In the genomic region with DNA sequence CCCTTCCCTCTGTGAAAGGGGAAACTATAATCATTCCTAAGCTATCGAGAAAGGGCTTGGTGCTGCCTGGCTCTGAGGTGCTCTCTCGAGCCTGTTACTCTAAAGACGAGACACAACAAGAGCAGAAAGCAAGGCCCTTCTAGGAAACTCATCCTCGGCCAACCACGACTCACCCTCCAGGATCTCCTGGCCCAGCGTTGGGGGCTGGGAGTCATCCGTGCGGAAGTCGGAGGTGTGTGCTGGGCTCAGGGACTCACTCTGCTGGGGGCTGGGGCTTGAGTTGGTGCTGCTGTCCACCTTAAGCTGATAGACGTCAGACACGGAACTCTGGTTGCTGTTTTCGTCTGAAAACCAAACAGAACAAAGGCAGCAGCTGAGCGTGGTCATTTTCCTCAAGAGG, we compare ENCODE assay signal across 17 cellular contexts. TPM values are rescaled to one million over a fixed set of nuclear protein-coding genes. Genes with fewer than 3 reads are reported as not detected.
DNase-seq lines count a peak whose midpoint lies in the region; ATAC-seq and TF ChIP-seq lines count a peak whose summit lies in the region.
"Had no signal": no experiment of that assay in that cellular context is flagged by ENCODE, and none has a peak within 500 bp of the region (broad histone marks: within the 10 kb centered on the region; RNA-seq: fewer than 3 reads in every experiment).

No MANE protein-coding gene starts in this region.

- H3K9me3 ChIP-seq in gastrocnemius medialis = no peaks in the 10 kb centered on the region
- H3K9me3 ChIP-seq: BLaER1 treated with 17β-estradiol and CSF1 and Interleukin-3, amounts not matched to agents 10 nM and 100 nM had no signal

- H3K27ac ChIP-seq in gastrocnemius medialis = no peak overlapping the region
- H3K27ac ChIP-seq: BLaER1 treated with 17β-estradiol and CSF1 and Interleukin-3, amounts not matched to agents 10 nM and 100 nM; HL-60 had no signal

- no peaks in the 10 kb centered on the region for H3K4me1 ChIP-seq in gastrocnemius medialis
- H3K4me1 ChIP-seq: BLaER1 treated with 17β-estradiol and CSF1 and Interleukin-3, amounts not matched to agents 10 nM and 100 nM had no signal

- H3K27me3 ChIP-seq in gastrocnemius medialis = no peaks in the 10 kb centered on the region
- H3K27me3 ChIP-seq: BLaER1 treated with 17β-estradiol and CSF1 and Interleukin-3, amounts not matched to agents 10 nM and 100 nM had no signal

- TF ChIP-seq POLR2A in gastrocnemius medialis (IDR thresholded peaks at IDR 0.05) = no peak

- H3K36me3 ChIP-seq in gastrocnemius medialis = peaks cover 0 to 92% of the 10 kb centered on the region in 2 donors

- in situ Hi-C loops in gastrocnemius medialis (cut with MboI; ENCODE audit: low sequenced_read_pairs in 4 of 4) = no loop called here

- peak; percentile 31 for DNase-seq in cardiac septum (ENCODE audit: low spot score)
- DNase-seq in left ventricle myocardium superior = no peak
- peak; percentile 26 for DNase-seq in glomerular visceral epithelial cell (ENCODE audit: extremely low spot score)
- DNase-seq in posterior vena cava (ENCODE audit: low spot score) = peak; percentile 25
- DNase-seq in ureter (ENCODE audit: low spot score) = no peak
- DNase-seq in gastrocnemius medialis = no peak
- DNase-seq: 8988T; Calu3; CD8-positive, alpha-beta T cell; DND-41; EL; HCEC 1CT had no signal

- no peak for TF ChIP-seq CTCF in gastrocnemius medialis (IDR thresholded peaks at IDR 0.05 in 4 of 5, conservative IDR thresholded peaks at IDR 0.05 in 1 of 5)

- H3K4me3 ChIP-seq in gastrocnemius medialis = no peak overlapping the region
- H3K4me3 ChIP-seq: BLaER1 treated with 17β-estradiol and CSF1 and Interleukin-3, amounts not matched to agents 10 nM and 100 nM; GM12878; GM23338 had no signal

- no peak for ATAC-seq in left ventricle myocardium superior
- no peak for ATAC-seq in GM18517 (IDR thresholded peaks at IDR 0.05; ENCODE audit: unreplicated experiment)
- ATAC-seq in gastrocnemius medialis = no peak
- ATAC-seq: CD8-positive, alpha-beta T cell; GM12878; GM23338 had no signal

- intact Hi-C loops in cardiac septum (cut with DNase I) = no loop called here
- intact Hi-C loops in left ventricle myocardium superior (cut with micrococcal nuclease) = no loop called here
- intact Hi-C loops in posterior vena cava (cut with DNase I) = no loop called here
- intact Hi-C loops in gastrocnemius medialis (cut with DNase I; ENCODE audit: low total_unique reads) = no loop called here

RNA-seq across cellular contexts. Expression of gene BAZ1B, which starts 17.6 kb away (rescaled TPM):
- total RNA-seq in cardiac septum = 45.7 TPM
- 44.6 TPM for total RNA-seq in left ventricle myocardium superior
- total RNA-seq in posterior vena cava = 10 to 100 TPM; 43.5 to 50.6 TPM
- 65.0 TPM for total RNA-seq in ureter
- total RNA-seq in gastrocnemius medialis = 10 to 100 TPM; 31.2 to 47.0 (median 42.0) TPM

RNA-seq across cellular contexts. Expression of gene BCL7B, which starts 17.8 kb away (rescaled TPM):
- total RNA-seq in cardiac septum = 68.9 TPM
- 80.7 TPM for total RNA-seq in left ventricle myocardium superior
- 10 to 100 TPM; 59.0 to 79.2 TPM for total RNA-seq in posterior vena cava
- 49.6 TPM for total RNA-seq in ureter
- total RNA-seq in gastrocnemius medialis = 100 to 1,000 TPM; 107 to 166 (median 119) TPM

RNA-seq across cellular contexts. Expression of gene TBL2, which starts 38.7 kb away (rescaled TPM):
- 13.6 TPM for total RNA-seq in cardiac septum
- 7.8 TPM for total RNA-seq in left ventricle myocardium superior
- 10 to 100 TPM; 21.7 to 24.4 TPM for total RNA-seq in posterior vena cava
- total RNA-seq in ureter = 33.0 TPM
- total RNA-seq in gastrocnemius medialis = 10 to 100 TPM; 14.4 to 32.9 (median 22.0) TPM

Comparison
In these comparisons a context has a peak if more than half of its experiments do, and no peak if none do; other contexts are left out.
1. DNase-seq: peak in cardiac septum (single experiment), glomerular visceral epithelial cell (single experiment) and posterior vena cava (single experiment); none in left ventricle myocardium superior (single experiment), ureter (single experiment) and gastrocnemius medialis (0 of 2).